Comparison of ENCODE assay signal across 10 cellular contexts in genomic region chr7:52917982-52918578, GRCh38.
DNase-seq lines count a peak whose midpoint lies in the region; ATAC-seq and TF ChIP-seq lines count a peak whose summit lies in the region.
"Had no signal": no experiment of that assay in that cellular context is flagged by ENCODE, and none has a peak within 500 bp of the region (broad histone marks: within the 10 kb centered on the region; RNA-seq: fewer than 3 reads in every experiment).

No MANE protein-coding gene starts in this region.

- RAD21 ChIA-PET in HCT116 (lab: Charles Lee; ENCODE audit: low non-redundant PET in 1 of 2, low total read pairs in 2 of 2, uncharacterized antibody in 2 of 2, unreplicated experiment in 2 of 2): no interaction called here

- no peaks in the 10 kb centered on the region for H3K27me3 ChIP-seq in Caco-2 (replicated peaks; ENCODE audit: control insufficient read depth, insufficient read depth, low read length)
- H3K27me3 ChIP-seq in HCT116 (ENCODE audit: insufficient read depth, low read length): no peaks in the 10 kb centered on the region
- no peaks in the 10 kb centered on the region for H3K27me3 ChIP-seq in esophagus squamous epithelium
- H3K27me3 ChIP-seq in tibial nerve: no peaks in the 10 kb centered on the region
- peaks cover 0 to 5% (median 0%) of the 10 kb centered on the region in 45 donors for H3K27me3 ChIP-seq in dorsolateral prefrontal cortex

- DNase-seq in Caco-2 (peak in 1 of 2 experiments; percentile 34), HCT116 (ENCODE audit: low read depth, low spot score) (no peak), RPMI8226 (peak; percentile 8), iPS-NIHi11 (ENCODE audit: low spot score) (peak; percentile 61), esophagus squamous epithelium (lab: John Stamatoyannopoulos, UW) (no peak), tibial nerve (ENCODE audit: low spot score in 2 of 2) (no peak), dorsolateral prefrontal cortex (no peak)
- DNase-seq in activated naive CD4-positive, alpha-beta T cell treated with anti-CD3 and anti-CD28 coated beads, Interleukin-2, amount 10 ng/mL, durations not matched to agents 7 days and 5 days: no peak
- DNase-seq: activated naive CD4-positive, alpha-beta T cell treated with Interleukin-2 at 50 U/mL for 16 hours; NCI-H1436 had no signal

- POLR2A ChIA-PET in Caco-2 (lab: Charles Lee) (no interaction called here), HCT116 (lab: Charles Lee) (no interaction called here)

- no peak for TF ChIP-seq EP300 in tibial nerve (IDR thresholded peaks at IDR 0.05)

- no peaks in the 10 kb centered on the region for H3K36me3 ChIP-seq in Caco-2 (ENCODE audit: control insufficient read depth, insufficient read depth, low read length)
- no peaks in the 10 kb centered on the region for H3K36me3 ChIP-seq in HCT116 (ENCODE audit: control insufficient read depth in 1 of 2, insufficient read depth in 2 of 2, low read length in 2 of 2)
- no peaks in the 10 kb centered on the region for H3K36me3 ChIP-seq in esophagus squamous epithelium
- no peaks in the 10 kb centered on the region for H3K36me3 ChIP-seq in tibial nerve

- 70 to 71% methylated on average over 7 of the region's 7 CpGs for WGBS in esophagus squamous epithelium, 2 donors
- WGBS in tibial nerve, 2 donors: 75 to 79% methylated on average over 7 of the region's 7 CpGs

- no peak for TF ChIP-seq RAD21 in HCT116 (IDR thresholded peaks at IDR 0.05; ENCODE audit: low read depth)

- no peak for ATAC-seq in HCT116

- TF ChIP-seq CTCF in Caco-2 (IDR thresholded peaks at IDR 0.05; ENCODE audit: insufficient read depth in 1 of 2, low read depth in 1 of 2, low read length in 1 of 2, severe bottlenecking in 1 of 2, unreplicated experiment in 1 of 2): peak; percentile 48 to 64
- peak in 2 of 3 experiments; percentile 15 to 25; a peak in 2 of 6 replicates for TF ChIP-seq CTCF in HCT116 (IDR thresholded peaks at IDR 0.05 in 2 of 3, conservative IDR thresholded peaks at IDR 0.05 in 1 of 3; ENCODE audit: borderline replicate concordance in 1 of 3, insufficient read depth in 1 of 3, low read depth in 2 of 3, low read length in 2 of 3)
- no peak for TF ChIP-seq CTCF in esophagus squamous epithelium (IDR thresholded peaks at IDR 0.05)
- TF ChIP-seq CTCF in tibial nerve (IDR thresholded peaks at IDR 0.05): no peak
- peak in 8 of 56 donors; percentile 6 to 29 (median 19) for TF ChIP-seq CTCF in dorsolateral prefrontal cortex (IDR thresholded peaks at IDR 0.05 in 54 of 56, conservative IDR thresholded peaks at IDR 0.05 in 2 of 56; ENCODE audit: low read depth in 1 of 56, partially characterized antibody in 56 of 56)

- H3K9me2 ChIP-seq in HCT116 (ENCODE audit: insufficient read depth): no peaks in the 10 kb centered on the region

- no peak overlapping the region for H3K4me2 ChIP-seq in HCT116 (ENCODE audit: low read length)

- H3K4me3 Mint-ChIP-seq in Caco-2 (ENCODE audit: unreplicated experiment): no peak overlapping the region
- no peak overlapping the region for H3K4me3 Mint-ChIP-seq in activated naive CD4-positive, alpha-beta T cell treated with anti-CD3 and anti-CD28 coated beads, Interleukin-2, amount 10 ng/mL, durations not matched to agents 7 days and 5 days

- no peaks in the 10 kb centered on the region for H3K27me3 Mint-ChIP-seq in Caco-2 (ENCODE audit: insufficient read depth, unreplicated experiment)
- no peaks in the 10 kb centered on the region for H3K27me3 Mint-ChIP-seq in activated naive CD4-positive, alpha-beta T cell treated with anti-CD3 and anti-CD28 coated beads, Interleukin-2, amount 10 ng/mL, durations not matched to agents 7 days and 5 days

- TF ChIP-seq POLR2A in HCT116 (IDR thresholded peaks at IDR 0.05; ENCODE audit: borderline replicate concordance, extremely low read depth, insufficient read depth, insufficient read length) (no peak), esophagus squamous epithelium (IDR thresholded peaks at IDR 0.05) (no peak), tibial nerve (IDR thresholded peaks at IDR 0.05) (no peak)

- H3K4me1 ChIP-seq in Caco-2 (peaks cover 8% of the 10 kb centered on the region; the same call in 1 of the 2 replicates), HCT116 (ENCODE audit: control insufficient read depth in 1 of 2, insufficient read depth in 2 of 2, low read length in 2 of 2) (no peaks in the 10 kb centered on the region), esophagus squamous epithelium (no peaks in the 10 kb centered on the region), tibial nerve (no peaks in the 10 kb centered on the region)

- H3K9me3 Mint-ChIP-seq in Caco-2 (ENCODE audit: unreplicated experiment): no peaks in the 10 kb centered on the region
- H3K9me3 Mint-ChIP-seq in activated naive CD4-positive, alpha-beta T cell treated with anti-CD3 and anti-CD28 coated beads, Interleukin-2, amount 10 ng/mL, durations not matched to agents 7 days and 5 days: peaks cover 17% of the 10 kb centered on the region

- BruUV-seq in Caco-2 (replicated peaks; lab: Mats Ljungman, UMichigan) (no TSS peak), HCT116 (replicated peaks; lab: Mats Ljungman, UMichigan) (no TSS peak)

- no peak overlapping the region for H2AFZ ChIP-seq in HCT116 (ENCODE audit: low read depth, low read length, poor library complexity, severe bottlenecking)

- H3K9me3 ChIP-seq in Caco-2 (no peaks in the 10 kb centered on the region), HCT116 (ENCODE audit: control insufficient read depth in 1 of 2, insufficient read depth in 1 of 2, low read depth in 1 of 2, low read length in 2 of 2) (peaks cover 0 to 13% of the 10 kb centered on the region in 2 experiments; a peak in 3 of 4 replicates), esophagus squamous epithelium (no peaks in the 10 kb centered on the region), tibial nerve (no peaks in the 10 kb centered on the region)

- no peak overlapping the region for H3K9ac ChIP-seq in HCT116 (ENCODE audit: low read length)

- H3K79me2 ChIP-seq in HCT116 (ENCODE audit: insufficient read depth, low read length): no peaks in the 10 kb centered on the region

- H3K4me1 Mint-ChIP-seq in Caco-2 (ENCODE audit: low read depth, unreplicated experiment): peaks cover 9% of the 10 kb centered on the region
- no peaks in the 10 kb centered on the region for H3K4me1 Mint-ChIP-seq in activated naive CD4-positive, alpha-beta T cell treated with anti-CD3 and anti-CD28 coated beads, Interleukin-2, amount 10 ng/mL, durations not matched to agents 7 days and 5 days

- H3K4me3 ChIP-seq in Caco-2 (ENCODE audit: low read depth, low read length) (no peak overlapping the region), HCT116 (replicated peaks in 1 of 2; ENCODE audit: low read depth in 1 of 2, low read length in 2 of 2) (no peak overlapping the region), esophagus squamous epithelium (no peak overlapping the region), tibial nerve (no peak overlapping the region), dorsolateral prefrontal cortex (no peak overlapping the region)

- H3K27ac Mint-ChIP-seq in Caco-2 (ENCODE audit: unreplicated experiment): no peak overlapping the region
- no peak overlapping the region for H3K27ac Mint-ChIP-seq in activated naive CD4-positive, alpha-beta T cell treated with anti-CD3 and anti-CD28 coated beads, Interleukin-2, amount 10 ng/mL, durations not matched to agents 7 days and 5 days

- no peak overlapping the region for H3K27ac ChIP-seq in HCT116 (ENCODE audit: low read depth, low read length)
- H3K27ac ChIP-seq in esophagus squamous epithelium: no peak overlapping the region
- no peak overlapping the region for H3K27ac ChIP-seq in tibial nerve
- H3K27ac ChIP-seq in dorsolateral prefrontal cortex: no peak overlapping the region

- no peaks in the 10 kb centered on the region for H4K20me1 ChIP-seq in HCT116 (ENCODE audit: insufficient read depth)

- no peaks in the 10 kb centered on the region for H3K36me3 Mint-ChIP-seq in Caco-2 (ENCODE audit: insufficient read depth, unreplicated experiment)
- H3K36me3 Mint-ChIP-seq in activated naive CD4-positive, alpha-beta T cell treated with anti-CD3 and anti-CD28 coated beads, Interleukin-2, amount 10 ng/mL, durations not matched to agents 7 days and 5 days: no peaks in the 10 kb centered on the region

- CTCF ChIA-PET in Caco-2 (lab: Charles Lee) (no interaction called here), HCT116 (lab: Charles Lee) (no interaction called here)
- CTCF ChIA-PET in activated naive CD4-positive, alpha-beta T cell treated with anti-CD3 and anti-CD28 coated beads, Interleukin-2, amount 10 ng/mL, durations not matched to agents 7 days and 5 days (lab: Charles Lee): no interaction called here

- intact Hi-C loops in Caco-2 (cut with micrococcal nuclease; ENCODE audit: unreplicated experiment): no loop called here
- intact Hi-C loops in HCT116 (cut with micrococcal nuclease): no loop called here
- intact Hi-C loops in esophagus squamous epithelium (cut with DNase I): no loop called here
- intact Hi-C loops in dorsolateral prefrontal cortex (cut with DNase I): no loop called here

TF ChIP-seq in HCT116, 20 proteins besides CTCF, POLR2A, EP300 and RAD21:
- TF ChIP-seq ELF1 (IDR thresholded peaks at IDR 0.05; ENCODE audit: borderline replicate concordance, low read depth): no peak
- TF ChIP-seq ATF3 (IDR thresholded peaks at IDR 0.05): no peak
- TF ChIP-seq SP1 (IDR thresholded peaks at IDR 0.05; ENCODE audit: low read depth): no peak
- TF ChIP-seq TCF7L2 (IDR thresholded peaks at IDR 0.05; ENCODE audit: borderline replicate concordance, extremely low read depth, insufficient read depth, insufficient read length): no peak
- TF ChIP-seq EZH2 (IDR thresholded peaks at IDR 0.05): no peak
- TF ChIP-seq SIN3A (IDR thresholded peaks at IDR 0.05; ENCODE audit: low read depth): no peak
- TF ChIP-seq EZH2phosphoT487 (IDR thresholded peaks at IDR 0.05; ENCODE audit: borderline replicate concordance): no peak
- TF ChIP-seq FOSL1 (IDR thresholded peaks at IDR 0.05; ENCODE audit: low read depth): no peak
- TF ChIP-seq YY1 (IDR thresholded peaks at IDR 0.05; ENCODE audit: extremely low read depth, insufficient replicate concordance, low read depth, low read length): no peak
- no peak for TF ChIP-seq POLR2AphosphoS5 (IDR thresholded peaks at IDR 0.05; ENCODE audit: low read depth, low read length)

Comparison
In these comparisons a context has a peak if more than half of its experiments do, and no peak if none do; other contexts are left out.
1. DNase-seq: peak in RPMI8226 (single experiment) and iPS-NIHi11 (single experiment); none in HCT116 (single experiment), esophagus squamous epithelium (single experiment), tibial nerve (0 of 2), activated naive CD4-positive, alpha-beta T cell treated with anti-CD3 and anti-CD28 coated beads, Interleukin-2, amount 10 ng/mL, durations not matched to agents 7 days and 5 days (single experiment) and dorsolateral prefrontal cortex (0 of 10).
2. CTCF ChIP-seq: peak in Caco-2 (2 of 2) and HCT116 (2 of 3); none in esophagus squamous epithelium (0 of 6) and tibial nerve (0 of 5).